In genomic region chr5:136005371-136005770, GRCh38 we compare ENCODE assay signal across 2 cellular contexts.
TF ChIP-seq lines count a peak whose summit lies in the region.

No MANE protein-coding gene starts in this region.

TF ChIP-seq in SK-N-SH, 30 proteins besides CTCF, POLR2A, EP300 and RAD21 (continued from another document):
- TF ChIP-seq, protein P1, sequence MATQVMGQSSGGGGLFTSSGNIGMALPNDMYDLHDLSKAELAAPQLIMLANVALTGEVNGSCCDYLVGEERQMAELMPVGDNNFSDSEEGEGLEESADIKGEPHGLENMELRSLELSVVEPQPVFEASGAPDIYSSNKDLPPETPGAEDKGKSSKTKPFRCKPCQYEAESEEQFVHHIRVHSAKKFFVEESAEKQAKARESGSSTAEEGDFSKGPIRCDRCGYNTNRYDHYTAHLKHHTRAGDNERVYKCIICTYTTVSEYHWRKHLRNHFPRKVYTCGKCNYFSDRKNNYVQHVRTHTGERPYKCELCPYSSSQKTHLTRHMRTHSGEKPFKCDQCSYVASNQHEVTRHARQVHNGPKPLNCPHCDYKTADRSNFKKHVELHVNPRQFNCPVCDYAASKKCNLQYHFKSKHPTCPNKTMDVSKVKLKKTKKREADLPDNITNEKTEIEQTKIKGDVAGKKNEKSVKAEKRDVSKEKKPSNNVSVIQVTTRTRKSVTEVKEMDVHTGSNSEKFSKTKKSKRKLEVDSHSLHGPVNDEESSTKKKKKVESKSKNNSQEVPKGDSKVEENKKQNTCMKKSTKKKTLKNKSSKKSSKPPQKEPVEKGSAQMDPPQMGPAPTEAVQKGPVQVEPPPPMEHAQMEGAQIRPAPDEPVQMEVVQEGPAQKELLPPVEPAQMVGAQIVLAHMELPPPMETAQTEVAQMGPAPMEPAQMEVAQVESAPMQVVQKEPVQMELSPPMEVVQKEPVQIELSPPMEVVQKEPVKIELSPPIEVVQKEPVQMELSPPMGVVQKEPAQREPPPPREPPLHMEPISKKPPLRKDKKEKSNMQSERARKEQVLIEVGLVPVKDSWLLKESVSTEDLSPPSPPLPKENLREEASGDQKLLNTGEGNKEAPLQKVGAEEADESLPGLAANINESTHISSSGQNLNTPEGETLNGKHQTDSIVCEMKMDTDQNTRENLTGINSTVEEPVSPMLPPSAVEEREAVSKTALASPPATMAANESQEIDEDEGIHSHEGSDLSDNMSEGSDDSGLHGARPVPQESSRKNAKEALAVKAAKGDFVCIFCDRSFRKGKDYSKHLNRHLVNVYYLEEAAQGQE (IDR thresholded peaks at IDR 0.05; ENCODE audit: low read depth, low read length) = no peak
- TF ChIP-seq EZH2phosphoT487 (IDR thresholded peaks at IDR 0.05; ENCODE audit: borderline replicate concordance, low read depth) = no peak
- TF ChIP-seq JUND (IDR thresholded peaks at IDR 0.05) = no peak

TF ChIP-seq in SK-N-SH treated with all-trans-retinoic acid at 6 μM for 48 hours, 23 proteins besides CTCF, POLR2A, EP300 and RAD21 (continued from another document):
- TF ChIP-seq POU6F1 (CRISPR knock-in tag; IDR thresholded peaks at IDR 0.05; ENCODE audit: borderline replicate concordance, low read depth) (no peak), ARNTL (CRISPR knock-in tag; IDR thresholded peaks at IDR 0.05; ENCODE audit: borderline replicate concordance, low read depth) (no peak), TOX (CRISPR knock-in tag; IDR thresholded peaks at IDR 0.05; ENCODE audit: borderline replicate concordance) (no peak), ZNF565 (CRISPR knock-in tag; conservative IDR thresholded peaks at IDR 0.05; ENCODE audit: low read depth) (no peak), ZC3H10 (CRISPR knock-in tag; IDR thresholded peaks at IDR 0.05) (no peak)
- TF ChIP-seq, protein P2, sequence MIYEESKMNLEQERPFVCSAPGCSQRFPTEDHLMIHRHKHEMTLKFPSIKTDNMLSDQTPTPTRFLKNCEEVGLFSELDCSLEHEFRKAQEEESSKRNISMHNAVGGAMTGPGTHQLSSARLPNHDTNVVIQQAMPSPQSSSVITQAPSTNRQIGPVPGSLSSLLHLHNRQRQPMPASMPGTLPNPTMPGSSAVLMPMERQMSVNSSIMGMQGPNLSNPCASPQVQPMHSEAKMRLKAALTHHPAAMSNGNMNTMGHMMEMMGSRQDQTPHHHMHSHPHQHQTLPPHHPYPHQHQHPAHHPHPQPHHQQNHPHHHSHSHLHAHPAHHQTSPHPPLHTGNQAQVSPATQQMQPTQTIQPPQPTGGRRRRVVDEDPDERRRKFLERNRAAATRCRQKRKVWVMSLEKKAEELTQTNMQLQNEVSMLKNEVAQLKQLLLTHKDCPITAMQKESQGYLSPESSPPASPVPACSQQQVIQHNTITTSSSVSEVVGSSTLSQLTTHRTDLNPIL (CRISPR knock-in tag; IDR thresholded peaks at IDR 0.05; ENCODE audit: low read depth) = no peak
